13 cellular contexts compared by ENCODE assay signal in genomic region chr10:116408716-116409115, GRCh38.
DNase-seq lines count a peak whose midpoint lies in the region; ATAC-seq lines count a peak whose summit lies in the region.
"Had no signal": no experiment of that assay in that cellular context is flagged by ENCODE, and none has a peak within 500 bp of the region (broad histone marks: within the 10 kb centered on the region; RNA-seq: fewer than 3 reads in every experiment).

No MANE protein-coding gene starts in this region.

- ATAC-seq in GM19455 (IDR thresholded peaks at IDR 0.05; ENCODE audit: unreplicated experiment) (peak; percentile 53), HG03103 (IDR thresholded peaks at IDR 0.05; ENCODE audit: low read depth, unreplicated experiment) (peak; percentile 90), GM19023 (IDR thresholded peaks at IDR 0.05; ENCODE audit: unreplicated experiment) (no peak)
- ATAC-seq: CD8-positive, alpha-beta T cell had no signal

- peak; percentile 7 for DNase-seq in Ammon's horn (ENCODE audit: low spot score)
- peak; percentile 4 for DNase-seq in RPMI8226
- no peak for DNase-seq in activated CD4-positive, alpha-beta T cell treated with anti-CD3 and anti-CD28 coated beads, Interleukin-2, amount 50 U/mL, for 48 hours
- no peak for DNase-seq in LoVo (ENCODE audit: low spot score)
- DNase-seq in NCI-H226 = no peak
- DNase-seq: activated CD8-positive, alpha-beta memory T cell treated with anti-CD3 and anti-CD28 coated beads for 24 hours; activated gamma-delta T cell; CD8-positive, alpha-beta T cell; NCI-H1436; small intestine had no signal

Comparison
In these comparisons a context has a peak if more than half of its experiments do, and no peak if none do; other contexts are left out.
1. DNase-seq: peak in Ammon's horn (single experiment) and RPMI8226 (single experiment); none in activated CD4-positive, alpha-beta T cell treated with anti-CD3 and anti-CD28 coated beads, Interleukin-2, amount 50 U/mL, for 48 hours (0 of 2), LoVo (single experiment) and NCI-H226 (single experiment).